Comparison of ENCODE assay signal across 8 cellular contexts in the genomic region with DNA sequence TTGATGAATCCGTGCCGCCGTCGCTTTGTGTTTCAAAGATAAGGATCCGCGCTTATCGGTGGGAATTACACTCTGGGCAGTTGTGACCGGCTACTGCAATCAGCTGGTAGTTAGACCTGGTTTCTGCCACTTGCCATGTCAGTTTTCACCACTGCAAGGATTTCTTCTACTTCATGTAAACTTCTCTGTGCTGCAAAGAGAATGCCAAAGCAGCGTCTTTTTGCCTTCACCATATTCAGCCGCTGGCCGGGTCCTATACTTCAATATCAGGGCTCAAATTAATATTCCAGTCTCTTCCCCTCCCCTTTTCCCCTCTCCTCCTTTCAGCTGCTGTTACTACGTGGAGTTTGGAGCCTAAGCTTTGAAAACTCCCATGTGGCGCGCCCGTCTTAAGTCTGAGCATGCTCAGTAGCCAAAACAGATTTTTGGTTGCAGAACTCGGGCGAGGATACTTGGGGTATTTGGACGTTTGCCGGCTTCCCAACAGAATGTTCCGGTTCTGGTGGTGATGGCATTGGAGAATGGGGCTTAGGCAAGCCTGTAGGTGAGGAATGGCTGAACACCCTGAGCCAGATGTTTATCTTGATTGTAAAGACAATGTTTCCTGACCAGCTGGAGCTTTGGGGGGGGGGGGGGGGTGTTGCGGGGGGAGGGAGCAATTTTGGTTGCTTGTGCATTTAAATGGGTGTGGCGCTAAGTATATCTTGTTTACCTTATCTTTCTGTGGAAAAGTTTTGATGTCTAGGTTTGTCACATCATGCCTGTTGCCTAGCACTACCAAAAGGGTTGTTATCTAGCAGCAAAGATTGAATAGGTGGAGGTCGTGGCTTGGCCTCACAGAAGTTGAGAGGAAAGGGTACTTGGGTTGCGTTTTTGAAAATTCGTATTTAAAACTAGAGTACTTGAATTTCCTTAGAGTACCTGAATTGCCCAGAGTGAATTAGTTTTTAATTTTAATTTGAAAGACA. TPM values are rescaled to one million over a fixed set of nuclear protein-coding genes. Genes with fewer than 3 reads are reported as not detected.
DNase-seq lines count a peak whose midpoint lies in the region; ATAC-seq, FAIRE-seq and TF ChIP-seq lines count a peak whose summit lies in the region.

No MANE protein-coding gene starts in this region.

- H3K4me3 Mint-ChIP-seq in stimulated activated effector memory CD8-positive, alpha-beta T cell treated with anti-CD3 and anti-CD28 coated beads, Interleukin-12 subunit alpha, Interleukin-12 subunit beta, amount 100 ng/mL, for 72 hours = peak overlapping the region; percentile 86

- no peak for ATAC-seq in stimulated activated effector memory CD8-positive, alpha-beta T cell treated with anti-CD3 and anti-CD28 coated beads, Interleukin-12 subunit alpha, Interleukin-12 subunit beta, amount 100 ng/mL, for 72 hours
- ATAC-seq in HG03378 (IDR thresholded peaks at IDR 0.05; ENCODE audit: unreplicated experiment) = no peak

- H3K27me3 ChIP-seq in BE2C (no peaks in the 10 kb centered on the region), layer of hippocampus (ENCODE audit: control insufficient read depth, insufficient read depth, low read length) (no peaks in the 10 kb centered on the region)

- peak; percentile 59 for DNase-seq in BE2C
- DNase-seq in GM18507 (ENCODE audit: extremely low spot score, insufficient read length, low read depth) = no peak
- DNase-seq in HS-5 (ENCODE audit: low read depth) = peak; percentile 31
- peak; percentile 47 for DNase-seq in SK-N-MC (ENCODE audit: low read depth, low spot score)
- DNase-seq in coronary artery (ENCODE audit: low spot score) = no peak
- DNase-seq in stimulated activated effector memory CD8-positive, alpha-beta T cell treated with anti-CD3 and anti-CD28 coated beads, Interleukin-12 subunit alpha, Interleukin-12 subunit beta, amount 100 ng/mL, for 72 hours (ENCODE audit: low spot score in 2 of 2) = peak in 1 of 2 donors; percentile 54

- no peak for TF ChIP-seq CTCF in BE2C (IDR thresholded peaks at IDR 0.05; ENCODE audit: low read depth, low read length)
- no peak for TF ChIP-seq CTCF in coronary artery (IDR thresholded peaks at IDR 0.05)

- H3K27ac ChIP-seq in SK-N-MC (peak overlapping the region; percentile 73), coronary artery (peak overlapping the region; percentile 96), layer of hippocampus (ENCODE audit: low read depth, low read length) (peak overlapping the region; percentile 91)

- peak overlapping the region; percentile 98 for H3K27ac Mint-ChIP-seq in stimulated activated effector memory CD8-positive, alpha-beta T cell treated with anti-CD3 and anti-CD28 coated beads, Interleukin-12 subunit alpha, Interleukin-12 subunit beta, amount 100 ng/mL, for 72 hours

- H3K9ac ChIP-seq in SK-N-MC (ENCODE audit: insufficient read length) = peak overlapping the region; percentile 97

- no peaks in the 10 kb centered on the region for H3K4me1 ChIP-seq in BE2C

- no peaks in the 10 kb centered on the region for H3K36me3 ChIP-seq in BE2C
- no peaks in the 10 kb centered on the region for H3K36me3 ChIP-seq in SK-N-MC (ENCODE audit: insufficient read depth, low read length)

- H3K36me3 Mint-ChIP-seq in stimulated activated effector memory CD8-positive, alpha-beta T cell treated with anti-CD3 and anti-CD28 coated beads, Interleukin-12 subunit alpha, Interleukin-12 subunit beta, amount 100 ng/mL, for 72 hours = peaks cover 12% of the 10 kb centered on the region

- H3K4me3 ChIP-seq in BE2C (ENCODE audit: low read depth, low read length) (peak overlapping the region; percentile 88), SK-N-MC (peak overlapping the region; percentile 99), coronary artery (peak overlapping the region; percentile 90)

- H3K9me3 ChIP-seq in BE2C (no peaks in the 10 kb centered on the region), SK-N-MC (ENCODE audit: low read depth, low read length) (no peaks in the 10 kb centered on the region)

- peak; percentile 59 for FAIRE-seq in GM18507 (lab: Jason Lieb, UNC)

- H3K4me1 Mint-ChIP-seq in stimulated activated effector memory CD8-positive, alpha-beta T cell treated with anti-CD3 and anti-CD28 coated beads, Interleukin-12 subunit alpha, Interleukin-12 subunit beta, amount 100 ng/mL, for 72 hours = peaks cover 37% of the 10 kb centered on the region

- no peaks in the 10 kb centered on the region for H3K9me3 Mint-ChIP-seq in stimulated activated effector memory CD8-positive, alpha-beta T cell treated with anti-CD3 and anti-CD28 coated beads, Interleukin-12 subunit alpha, Interleukin-12 subunit beta, amount 100 ng/mL, for 72 hours

RNA-seq across cellular contexts. Expression of a gene that starts 1.1 kb away (rescaled TPM):
- polyA plus RNA-seq in BE2C (2012; ENCODE audit: insufficient read depth, insufficient read length, low read depth) = 30.2 TPM

RNA-seq across cellular contexts. Expression of a gene that starts 59.3 kb away (rescaled TPM):
- not detected for polyA plus RNA-seq in BE2C (2012; ENCODE audit: insufficient read depth, insufficient read length, low read depth)

Comparison
In these comparisons a context has a peak if more than half of its experiments do, and no peak if none do; other contexts are left out.
1. DNase-seq: peak in BE2C (single experiment), HS-5 (single experiment) and SK-N-MC (single experiment); none in GM18507 (single experiment) and coronary artery (single experiment).
2. Peak in every context shown above with its lines, with median percentiles within 50 percentile points of each other: H3K4me3 ChIP-seq and H3K27ac ChIP-seq.